Comparison of ENCODE assay signal across 31 cellular contexts in genomic region chr10:78367012-78367411, GRCh38.
DNase-seq lines count a peak whose midpoint lies in the region; ATAC-seq, FAIRE-seq and TF ChIP-seq lines count a peak whose summit lies in the region.
"Had no signal": no experiment of that assay in that cellular context is flagged by ENCODE, and none has a peak within 500 bp of the region (broad histone marks: within the 10 kb centered on the region; RNA-seq: fewer than 3 reads in every experiment).

No MANE protein-coding gene starts in this region.

- H3K27me3 ChIP-seq in body of pancreas (no peaks in the 10 kb centered on the region), neural progenitor cell (no peaks in the 10 kb centered on the region), upper lobe of left lung (no peaks in the 10 kb centered on the region)
- H3K27me3 ChIP-seq: ascending aorta, gastrocnemius medialis had no signal

- peaks cover 61% of the 10 kb centered on the region for H3K4me1 Mint-ChIP-seq in neural progenitor cell

- H3K36me3 ChIP-seq in body of pancreas (replicated peaks in 1 of 2; ENCODE audit: insufficient read depth in 1 of 2, low read depth in 2 of 2) (no peaks in the 10 kb centered on the region), kidney (ENCODE audit: control insufficient read depth in 1 of 2, insufficient read depth in 2 of 2, low read length in 2 of 2) (no peaks in the 10 kb centered on the region), neural progenitor cell (no peaks in the 10 kb centered on the region), upper lobe of left lung (no peaks in the 10 kb centered on the region)
- H3K36me3 ChIP-seq: ascending aorta, gastrocnemius medialis had no signal

- peaks cover 10% of the 10 kb centered on the region for H3K4me1 ChIP-seq in body of pancreas
- H3K4me1 ChIP-seq in kidney (ENCODE audit: control insufficient read depth in 1 of 2, insufficient read depth in 1 of 2, low read depth in 1 of 2, low read length in 2 of 2): peaks cover 0 to under 1% of the 10 kb centered on the region in 2 donors
- H3K4me1 ChIP-seq in neural progenitor cell: peaks cover 27% of the 10 kb centered on the region
- peaks cover 4 to 8% (median 7%) of the 10 kb centered on the region in 4 donors for H3K4me1 ChIP-seq in upper lobe of left lung
- H3K4me1 ChIP-seq: ascending aorta, gastrocnemius medialis had no signal

- no peak for FAIRE-seq in kidney (lab: Jason Lieb, UNC)
- FAIRE-seq: GM19239 had no signal

- H3K27ac Mint-ChIP-seq in neural progenitor cell: peak overlapping the region; percentile 67
- H3K27ac Mint-ChIP-seq: activated CD8-positive, alpha-beta T cell treated with anti-CD3 and anti-CD28 coated beads for 36 hours; activated naive CD8-positive, alpha-beta T cell treated with anti-CD3 and anti-CD28 coated beads for 36 hours; dendritic cell treated with granulocyte-macrophage colony-stimulating factor and Interleukin-4, amounts not matched to agents 40 ng/mL and 50 ng/mL, for 4 days; type B pancreatic cell had no signal

- H3K9ac ChIP-seq in kidney (ENCODE audit: low read length in 2 of 2): no peak overlapping the region
- no peak overlapping the region for H3K9ac ChIP-seq in neural progenitor cell
- H3K9ac ChIP-seq: KMS-11 had no signal

- no peaks in the 10 kb centered on the region for H3K9me3 Mint-ChIP-seq in neural progenitor cell
- H3K9me3 Mint-ChIP-seq: activated CD8-positive, alpha-beta T cell treated with anti-CD3 and anti-CD28 coated beads for 36 hours; activated naive CD8-positive, alpha-beta T cell treated with anti-CD3 and anti-CD28 coated beads for 36 hours; type B pancreatic cell had no signal

- H3K27ac ChIP-seq in body of pancreas (no peak overlapping the region), kidney (ENCODE audit: low read depth in 2 of 2, low read length in 2 of 2) (no peak overlapping the region), neural progenitor cell (no peak overlapping the region), upper lobe of left lung (no peak overlapping the region)
- H3K27ac ChIP-seq: ascending aorta, gastrocnemius medialis, KMS-11, RWPE1 had no signal

- peak overlapping the region; percentile 14 for H3K4me2 ChIP-seq in neural progenitor cell
- H3K4me2 ChIP-seq: KMS-11 had no signal

- TF ChIP-seq CTCF in body of pancreas (IDR thresholded peaks at IDR 0.05) (no peak), kidney (IDR thresholded peaks at IDR 0.05; ENCODE audit: borderline replicate concordance, extremely low read depth, insufficient read depth) (no peak), neural progenitor cell (IDR thresholded peaks at IDR 0.05) (no peak), upper lobe of left lung (IDR thresholded peaks at IDR 0.05) (no peak)

- peaks cover 17% of the 10 kb centered on the region for H3K27me3 Mint-ChIP-seq in neural progenitor cell (ENCODE audit: insufficient read depth, low read depth)
- H3K27me3 Mint-ChIP-seq: activated CD8-positive, alpha-beta T cell treated with anti-CD3 and anti-CD28 coated beads for 36 hours; activated naive CD8-positive, alpha-beta T cell treated with anti-CD3 and anti-CD28 coated beads for 36 hours had no signal

- TF ChIP-seq POLR2A in body of pancreas (IDR thresholded peaks at IDR 0.05): no peak
- no peak for TF ChIP-seq POLR2A in upper lobe of left lung (IDR thresholded peaks at IDR 0.05)

- DNase-seq in body of pancreas (peak in 2 of 4 donors; percentile 20 to 25), kidney (peak; percentile 87), neural progenitor cell (ENCODE audit: low spot score) (no peak), upper lobe of left lung (peak; percentile 23 to 68), hepatic stellate cell (ENCODE audit: low spot score) (no peak), NCI-H146 treated with DMSO at 0.1 percent for 48 hours (lab: John Stamatoyannopoulos, UW; ENCODE audit: unreplicated experiment) (no peak)
- DNase-seq: activated CD8-positive, alpha-beta T cell treated with anti-CD3 and anti-CD28 coated beads for 36 hours; activated effector memory CD4-positive, alpha-beta T cell treated with anti-CD3 and anti-CD28 coated beads, Interleukin-2, amount 50 U/mL, for 16 hours; activated naive CD8-positive, alpha-beta T cell treated with anti-CD3 and anti-CD28 coated beads for 36 hours; activated T-cell treated with anti-CD3 and anti-CD28 coated beads for 4 hours; Calu3; central memory CD4-positive, alpha-beta T cell; DND-41; gastrocnemius medialis; hippocampal formation; left ventricle myocardium superior; MM.1S; mucosa of descending colon; NCI-H2029 treated with DMSO at 0.1 percent for 48 hours; NCI-H774; T-helper 1 cell had no signal

- 65 to 72% methylated on average over 4 to 8 of the region's 9 CpGs for WGBS in body of pancreas, 2 donors
- WGBS in upper lobe of left lung, 2 donors: 64 to 75% methylated on average over 7 to 8 of the region's 9 CpGs

- peak overlapping the region; percentile 19 for H3K4me3 Mint-ChIP-seq in neural progenitor cell
- H3K4me3 Mint-ChIP-seq: activated CD8-positive, alpha-beta T cell treated with anti-CD3 and anti-CD28 coated beads for 36 hours; activated naive CD8-positive, alpha-beta T cell treated with anti-CD3 and anti-CD28 coated beads for 36 hours; CD14-positive monocyte; dendritic cell treated with granulocyte-macrophage colony-stimulating factor and Interleukin-4, amounts not matched to agents 40 ng/mL and 50 ng/mL, for 4 days; type B pancreatic cell had no signal

- no peaks in the 10 kb centered on the region for H3K79me2 ChIP-seq in neural progenitor cell (ENCODE audit: low read depth)

- H2AFZ ChIP-seq in neural progenitor cell (replicated peaks): no peak overlapping the region

- H3K9me3 ChIP-seq in body of pancreas: no peaks in the 10 kb centered on the region
- no peaks in the 10 kb centered on the region for H3K9me3 ChIP-seq in kidney (ENCODE audit: control insufficient read depth in 1 of 2, low read length in 2 of 2)
- no peaks in the 10 kb centered on the region for H3K9me3 ChIP-seq in neural progenitor cell (ENCODE audit: low read depth)
- no peaks in the 10 kb centered on the region for H3K9me3 ChIP-seq in upper lobe of left lung
- H3K9me3 ChIP-seq: ascending aorta, gastrocnemius medialis, mucosa of descending colon had no signal

- no peaks in the 10 kb centered on the region for H3F3A ChIP-seq in neural progenitor cell (ENCODE audit: low read depth)

- peak; percentile 20 for ATAC-seq in body of pancreas
- no peak for ATAC-seq in upper lobe of left lung (ENCODE audit: low FRiP score in 2 of 2)
- ATAC-seq in HG03354 (IDR thresholded peaks at IDR 0.05; ENCODE audit: poor library complexity, severe bottlenecking, unreplicated experiment): no peak
- ATAC-seq: activated CD4-positive, CD25-positive, alpha-beta regulatory T cell treated with anti-CD3 and anti-CD28 coated beads, Interleukin-2, amount 50 U/mL, for 24 hours; activated CD8-positive, alpha-beta T cell treated with anti-CD3 and anti-CD28 coated beads for 36 hours; gastrocnemius medialis; HCT116; mucosa of descending colon had no signal

- H3K4me3 ChIP-seq in body of pancreas (no peak overlapping the region), kidney (ENCODE audit: low read length in 2 of 2) (no peak overlapping the region), neural progenitor cell (no peak overlapping the region), upper lobe of left lung (no peak overlapping the region)
- H3K4me3 ChIP-seq: ascending aorta, gastrocnemius medialis, mucosa of descending colon had no signal

- TF ChIP-seq EP300 in upper lobe of left lung (IDR thresholded peaks at IDR 0.05): no peak

- intact Hi-C loops in body of pancreas (cut with DNase I) (no loop called here), kidney (cut with DNase I) (no loop called here)

- no peaks in the 10 kb centered on the region for H3K36me3 Mint-ChIP-seq in neural progenitor cell
- H3K36me3 Mint-ChIP-seq: type B pancreatic cell had no signal

- no peaks in the 10 kb centered on the region for H4K20me1 ChIP-seq in neural progenitor cell (ENCODE audit: low read depth)

Comparison
In these comparisons a context has a peak if more than half of its experiments do, and no peak if none do; other contexts are left out.
1. DNase-seq: peak in kidney (single experiment) and upper lobe of left lung (2 of 2); none in neural progenitor cell (single experiment), hepatic stellate cell (single experiment) and NCI-H146 treated with DMSO at 0.1 percent for 48 hours (single experiment).